32 cellular contexts compared by ENCODE assay signal in the genomic region with DNA sequence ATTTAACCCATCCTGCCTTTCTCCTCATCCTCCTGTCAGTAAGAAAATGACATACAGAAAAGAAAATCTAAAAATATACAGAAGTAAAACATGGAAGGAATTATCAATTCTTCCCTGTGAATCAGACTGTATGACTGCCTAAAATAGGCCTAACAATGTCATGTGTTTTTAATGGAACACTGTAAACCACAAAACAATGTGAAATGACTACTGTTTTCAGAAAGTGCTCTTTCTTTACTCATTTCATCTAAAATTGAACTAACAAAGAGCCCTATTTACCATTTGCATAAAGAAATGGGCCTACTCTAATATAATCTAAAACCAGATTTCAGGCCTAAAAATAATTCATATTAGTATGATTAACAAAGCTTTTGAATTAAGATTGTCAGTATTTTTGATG. TPM values are rescaled to one million over a fixed set of nuclear protein-coding genes. Genes with fewer than 3 reads are reported as not detected.
DNase-seq lines count a peak whose midpoint lies in the region; ATAC-seq and TF ChIP-seq lines count a peak whose summit lies in the region.
"Had no signal": no experiment of that assay in that cellular context is flagged by ENCODE, and none has a peak within 500 bp of the region (broad histone marks: within the 10 kb centered on the region; RNA-seq: fewer than 3 reads in every experiment).

No MANE protein-coding gene starts in this region.

- H3K27ac ChIP-seq in breast epithelium = no peak overlapping the region
- H3K27ac ChIP-seq: 22Rv1, ascending aorta, esophagus squamous epithelium, left ventricle myocardium inferior, neutrophil, sigmoid colon, suprapubic skin had no signal

- H3K36me3 ChIP-seq in breast epithelium = no peaks in the 10 kb centered on the region
- H3K36me3 ChIP-seq: ascending aorta, esophagus squamous epithelium, HAP-1, left ventricle myocardium inferior, neutrophil, sigmoid colon, suprapubic skin had no signal

- H3K4me1 ChIP-seq in breast epithelium = no peaks in the 10 kb centered on the region
- H3K4me1 ChIP-seq: ascending aorta, esophagus squamous epithelium, left ventricle myocardium inferior, sigmoid colon, suprapubic skin had no signal

- peaks cover 17% of the 10 kb centered on the region for H3K4me1 Mint-ChIP-seq in MCF 10A (ENCODE audit: insufficient read depth, unreplicated experiment)
- peaks cover 35% of the 10 kb centered on the region for H3K4me1 Mint-ChIP-seq in chondrocyte (ENCODE audit: low read depth)
- H3K4me1 Mint-ChIP-seq: naive B cell; stimulated activated naive B cell treated with anti-CD40 and anti-IgM and Interleukin-4, amounts not matched to agents 10 μg/mL and 1 μg/mL and 100 μg/mL, for 72 hours had no signal

- peaks cover 7% of the 10 kb centered on the region for H3K36me3 Mint-ChIP-seq in MCF 10A (ENCODE audit: insufficient read depth, unreplicated experiment)
- H3K36me3 Mint-ChIP-seq in chondrocyte (ENCODE audit: low read depth) = no peaks in the 10 kb centered on the region
- H3K36me3 Mint-ChIP-seq: activated naive CD4-positive, alpha-beta T cell treated with anti-CD3 and anti-CD28 coated beads, Interleukin-2, amount 50 U/mL, for 72 hours; IgD-negative memory B cell; naive B cell; stimulated activated naive B cell treated with anti-CD40 and anti-IgM and Interleukin-4, amounts not matched to agents 10 μg/mL and 1 μg/mL and 100 μg/mL, for 72 hours had no signal

- CTCF ChIA-PET in MCF 10A (lab: Yijun Ruan, JAX) = no interaction called here

- TF ChIP-seq POLR2A in breast epithelium (IDR thresholded peaks at IDR 0.05) = no peak

- no peaks in the 10 kb centered on the region for H3K27me3 ChIP-seq in breast epithelium
- H3K27me3 ChIP-seq: ascending aorta, esophagus squamous epithelium, neutrophil, sigmoid colon, suprapubic skin had no signal

- peak overlapping the region; percentile 83 for H3K27ac Mint-ChIP-seq in MCF 10A (ENCODE audit: low read depth, unreplicated experiment)
- H3K27ac Mint-ChIP-seq in chondrocyte (ENCODE audit: unreplicated experiment) = peak overlapping the region; percentile 82
- H3K27ac Mint-ChIP-seq: activated CD8-positive, alpha-beta T cell treated with anti-CD3 and anti-CD28 coated beads for 36 hours; activated naive CD4-positive, alpha-beta T cell treated with anti-CD3 and anti-CD28 coated beads, Interleukin-2, amount 50 U/mL, for 72 hours; activated T-helper 2 cell treated with anti-CD3 and anti-CD28 coated beads, Interferon-gamma antibody, Interleukin-2, Interleukin-4, amounts not matched to agents 10 μg/mL and 5 μg/mL and 100 μg/mL, durations not matched to agents 14 hours and 24 hours and 36 hours; dendritic cell treated with granulocyte-macrophage colony-stimulating factor and Interleukin-4, amounts not matched to agents 40 ng/mL and 50 ng/mL, for 4 days; IgD-negative memory B cell; naive B cell; progenitor cell of endocrine pancreas; stimulated activated naive B cell treated with anti-CD40 and anti-IgM and Interleukin-4, amounts not matched to agents 10 μg/mL and 1 μg/mL and 100 μg/mL, for 72 hours had no signal

- intact Hi-C loops in MCF 10A (cut with micrococcal nuclease) (no loop called here), breast epithelium (cut with DNase I; ENCODE audit: low total_unique reads) (no loop called here)

- BruUV-seq in MCF 10A (replicated peaks; lab: Mats Ljungman, UMichigan) = no TSS peak

- H3K4me3 Mint-ChIP-seq in MCF 10A (ENCODE audit: unreplicated experiment) (no peak overlapping the region), chondrocyte (ENCODE audit: unreplicated experiment) (no peak overlapping the region)
- H3K4me3 Mint-ChIP-seq: activated CD8-positive, alpha-beta T cell treated with anti-CD3 and anti-CD28 coated beads for 36 hours; dendritic cell treated with granulocyte-macrophage colony-stimulating factor and Interleukin-4, amounts not matched to agents 40 ng/mL and 50 ng/mL, for 4 days; IgD-negative memory B cell; naive B cell; stimulated activated naive B cell treated with anti-CD40 and anti-IgM and Interleukin-4, amounts not matched to agents 10 μg/mL and 1 μg/mL and 100 μg/mL, for 72 hours had no signal

- peak; percentile 67 for ATAC-seq in HG03520 (IDR thresholded peaks at IDR 0.05; ENCODE audit: unreplicated experiment)
- ATAC-seq: activated CD4-positive, CD25-positive, alpha-beta regulatory T cell treated with anti-CD3 and anti-CD28 coated beads, Interleukin-2, amount 50 U/mL, for 24 hours; activated CD8-positive, alpha-beta T cell treated with anti-CD3 and anti-CD28 coated beads for 36 hours; activated naive CD4-positive, alpha-beta T cell treated with anti-CD3 and anti-CD28 coated beads, Interleukin-2, amount 50 U/mL, for 72 hours; Panc1; stimulated activated naive B cell treated with anti-CD40 and anti-IgM and Interleukin-4, amounts not matched to agents 10 μg/mL and 1 μg/mL and 100 μg/mL, for 72 hours had no signal

- H3K9me3 Mint-ChIP-seq in MCF 10A (ENCODE audit: unreplicated experiment) = peaks cover 6% of the 10 kb centered on the region
- peaks cover 5% of the 10 kb centered on the region for H3K9me3 Mint-ChIP-seq in chondrocyte (ENCODE audit: low read depth)
- H3K9me3 Mint-ChIP-seq: activated T-helper 2 cell treated with anti-CD3 and anti-CD28 coated beads, Interferon-gamma antibody, Interleukin-2, Interleukin-4, amounts not matched to agents 10 μg/mL and 5 μg/mL and 100 μg/mL, durations not matched to agents 14 hours and 24 hours and 36 hours; dendritic cell treated with granulocyte-macrophage colony-stimulating factor and Interleukin-4, amounts not matched to agents 40 ng/mL and 50 ng/mL, for 4 days had no signal

- DNase-seq in MCF 10A (ENCODE audit: unreplicated experiment) = no peak
- no peak for DNase-seq in breast epithelium (ENCODE audit: low spot score in 2 of 2)
- no peak for DNase-seq in chondrocyte (ENCODE audit: low spot score)
- DNase-seq in activated gamma-delta T cell (lab: John Stamatoyannopoulos, UW) = no peak
- no peak for DNase-seq in HuH-7.5 (ENCODE audit: low spot score)
- DNase-seq in activated T-cell treated with anti-CD3 and anti-CD28 coated beads, Interleukin-2, amount 50 U/mL, for 48 hours = no peak
- DNase-seq in activated CD4-positive, alpha-beta T cell treated with anti-CD3 and anti-CD28 coated beads for 48 hours = no peak
- DNase-seq: activated CD8-positive, alpha-beta T cell treated with anti-CD3 and anti-CD28 coated beads for 36 hours; caudate nucleus; esophagus squamous epithelium; left ventricle myocardium inferior; naive B cell; NCI-H1092 treated with DMSO at 0.1 percent for 48 hours; NCI-H187 treated with DMSO at 0.1 percent for 48 hours; NCI-H2171 treated with DMSO at 0.1 percent for 48 hours; NCI-H524; sigmoid colon; stimulated activated naive B cell treated with anti-CD40 and anti-IgM and Interleukin-4, amounts not matched to agents 10 μg/mL and 1 μg/mL and 100 μg/mL, for 72 hours; T-helper 1 cell had no signal

- H3K27me3 Mint-ChIP-seq in MCF 10A (ENCODE audit: insufficient read depth, unreplicated experiment) (no peaks in the 10 kb centered on the region), chondrocyte (ENCODE audit: low read depth) (no peaks in the 10 kb centered on the region)
- H3K27me3 Mint-ChIP-seq: activated CD8-positive, alpha-beta T cell treated with anti-CD3 and anti-CD28 coated beads for 36 hours; dendritic cell treated with granulocyte-macrophage colony-stimulating factor and Interleukin-4, amounts not matched to agents 40 ng/mL and 50 ng/mL, for 4 days; IgD-negative memory B cell; naive B cell; progenitor cell of endocrine pancreas; stimulated activated naive B cell treated with anti-CD40 and anti-IgM and Interleukin-4, amounts not matched to agents 10 μg/mL and 1 μg/mL and 100 μg/mL, for 72 hours had no signal

- H3K4me3 ChIP-seq in breast epithelium = no peak overlapping the region
- H3K4me3 ChIP-seq: ascending aorta, esophagus squamous epithelium, HAP-1, left ventricle myocardium inferior, sigmoid colon, suprapubic skin had no signal

- POLR2A ChIA-PET in MCF 10A (lab: Yijun Ruan, JAX) = interaction anchor here (0.8 kb wide), 1 partner anchor 145 kb away, joined by 3 read pairs; no protein-coding TSS in a partner anchor

- no peaks in the 10 kb centered on the region for H3K9me3 ChIP-seq in breast epithelium
- H3K9me3 ChIP-seq: ascending aorta, esophagus squamous epithelium, HAP-1, left ventricle myocardium inferior, neutrophil, sigmoid colon, suprapubic skin had no signal

- TF ChIP-seq CTCF in MCF 10A (IDR thresholded peaks at IDR 0.05; ENCODE audit: unreplicated experiment) (no peak), breast epithelium (IDR thresholded peaks at IDR 0.05) (no peak), chondrocyte (IDR thresholded peaks at IDR 0.05) (no peak)

RNA-seq across cellular contexts. Expression of a gene that starts 35.7 kb away (rescaled TPM):
- 0.29 and 0.51 TPM in 2 replicates for total RNA-seq in MCF 10A (2022)
- 10 to 100 TPM in 2 of 3 donors, 1 to 10 TPM in 1; 4.3 to 13.5 (median 11.8) TPM for total RNA-seq in breast epithelium
- 3.7 to 10.1 TPM (median 5.1 TPM) in 3 replicates for total RNA-seq in chondrocyte
- total RNA-seq: activated CD8-positive, alpha-beta T cell treated with anti-CD3 and anti-CD28 coated beads for 36 hours; activated naive CD4-positive, alpha-beta T cell treated with anti-CD3 and anti-CD28 coated beads, Interleukin-2, amount 50 U/mL, for 72 hours; activated T-helper 2 cell treated with anti-CD3 and anti-CD28 coated beads, Interferon-gamma antibody, Interleukin-2, Interleukin-4, amounts not matched to agents 10 μg/mL and 5 μg/mL and 100 μg/mL, durations not matched to agents 14 hours and 24 hours and 36 hours had no signal
